In the genomic region with DNA sequence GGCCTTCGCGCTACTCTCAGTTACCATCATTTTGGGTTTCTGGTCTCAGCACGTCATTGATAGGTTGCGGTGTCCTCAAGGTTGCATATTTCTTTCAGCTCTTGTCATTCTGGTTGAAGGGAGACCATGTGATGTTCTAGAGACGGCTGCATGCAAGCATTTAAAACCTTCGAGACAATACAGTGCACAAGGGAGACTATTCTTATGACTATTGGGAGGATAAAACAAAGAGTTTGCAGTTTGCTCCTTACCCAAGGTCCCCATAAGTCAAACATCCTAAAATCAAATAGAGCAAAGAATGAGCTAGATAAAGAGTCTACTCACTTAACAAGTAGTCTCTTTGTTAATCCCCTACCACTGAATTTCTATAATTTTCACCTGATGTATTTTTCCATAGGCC, we compare ENCODE assay signal across 10 cellular contexts. TPM values are rescaled to one million over a fixed set of nuclear protein-coding genes. Genes with fewer than 3 reads are reported as not detected.
"Had no signal": no experiment of that assay in that cellular context is flagged by ENCODE, and none has a peak within 500 bp of the region (broad histone marks: within the 10 kb centered on the region; RNA-seq: fewer than 3 reads in every experiment).

No MANE protein-coding gene starts in this region.

- H3K27ac Mint-ChIP-seq: H9, IgD-negative memory B cell had no signal

- H3K4me3 Mint-ChIP-seq: H9, IgD-negative memory B cell had no signal

- H3K4me2 ChIP-seq: KMS-11 had no signal

- H3K27ac ChIP-seq: KMS-11 had no signal

- H3K9ac ChIP-seq: KMS-11 had no signal

- DNase-seq: GOT3, H9, HCEC 1CT, Karpas-422, KBM-7 had no signal

- H3K4me1 Mint-ChIP-seq: IgD-negative memory B cell had no signal

- FAIRE-seq: H54, HTR-8/SVneo had no signal

RNA-seq across cellular contexts. Expression of a gene that starts 39.1 kb away (rescaled TPM):
- total RNA-seq: H9, HT-29 had no signal
- polyA plus RNA-seq: IgD-negative memory B cell had no signal
